19 cellular contexts compared by ENCODE assay signal in the genomic region with DNA sequence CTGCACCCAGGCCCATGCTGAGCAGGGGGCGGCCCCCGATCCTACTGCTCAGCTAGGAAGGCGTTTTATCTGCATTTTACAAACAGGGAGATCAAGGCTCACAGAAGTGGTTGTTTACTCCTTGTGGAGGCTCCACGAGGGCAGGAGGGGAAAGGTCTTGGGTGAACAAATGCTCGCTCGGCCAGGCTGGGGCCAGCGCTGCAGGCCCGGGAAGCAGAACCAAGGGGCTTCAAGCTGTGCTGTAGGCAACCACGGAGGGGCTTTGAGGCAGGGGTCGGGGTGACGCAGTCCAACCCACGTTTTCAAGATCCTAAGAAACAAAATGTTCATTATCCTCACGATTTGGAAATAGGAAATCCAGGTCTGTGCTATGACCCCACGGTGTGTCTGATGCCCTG.
"Had no signal": no experiment of that assay in that cellular context is flagged by ENCODE, and none has a peak within 500 bp of the region (broad histone marks: within the 10 kb centered on the region; RNA-seq: fewer than 3 reads in every experiment).

No MANE protein-coding gene starts in this region.

- DNase-seq: activated CD4-positive, alpha-beta T cell treated with anti-CD3 and anti-CD28 coated beads for 36 hours; activated CD8-positive, alpha-beta memory T cell treated with anti-CD3 and anti-CD28 coated beads, Interleukin-2, amount 50 U/mL, for 4 hours; activated CD8-positive, alpha-beta T cell treated with anti-CD3 and anti-CD28 coated beads, Interleukin-2, amount 10 ng/mL, durations not matched to agents 7 days and 5 days; activated naive CD4-positive, alpha-beta T cell treated with Interleukin-2 at 50 U/mL for 16 hours; left ventricle myocardium inferior; mesendoderm; natural killer cell; stimulated activated CD4-positive, alpha-beta T cell treated with anti-CD3 and anti-CD28 coated beads, Interleukin-12 subunit alpha, Interleukin-12 subunit beta, amount 100 ng/mL, for 4 hours; T-helper 9 cell; thyroid gland had no signal

- H3K27ac Mint-ChIP-seq: activated CD4-positive, alpha-beta T cell treated with anti-CD3 and anti-CD28 coated beads for 36 hours; activated CD8-positive, alpha-beta T cell treated with anti-CD3 and anti-CD28 coated beads, Interleukin-2, amount 10 ng/mL, durations not matched to agents 7 days and 5 days; activated T-helper 17 cell treated with anti-CD3 and anti-CD28 coated beads, Interleukin-2, amount 50 U/mL, for 72 hours; natural killer cell; stimulated activated effector memory CD8-positive, alpha-beta T cell treated with anti-CD3 and anti-CD28 coated beads, Interleukin-12 subunit alpha, Interleukin-12 subunit beta, amount 100 ng/mL, for 72 hours had no signal

- H3K4me3 ChIP-seq: dorsolateral prefrontal cortex, left ventricle myocardium inferior, psoas muscle, SK-N-MC, thyroid gland had no signal

- H3K4me1 Mint-ChIP-seq: activated CD4-positive, alpha-beta T cell treated with anti-CD3 and anti-CD28 coated beads for 36 hours; activated T-helper 17 cell treated with anti-CD3 and anti-CD28 coated beads, Interleukin-2, amount 50 U/mL, for 72 hours; natural killer cell; stimulated activated effector memory CD8-positive, alpha-beta T cell treated with anti-CD3 and anti-CD28 coated beads, Interleukin-12 subunit alpha, Interleukin-12 subunit beta, amount 100 ng/mL, for 72 hours had no signal

- H3K9me3 Mint-ChIP-seq: natural killer cell had no signal

- H3K9me3 ChIP-seq: left ventricle myocardium inferior, psoas muscle, thyroid gland had no signal

- H3K27ac ChIP-seq: dorsolateral prefrontal cortex, left ventricle myocardium inferior, psoas muscle, SK-N-MC, thyroid gland had no signal

- H3K27me3 ChIP-seq: thyroid gland had no signal

- H3K36me3 Mint-ChIP-seq: natural killer cell; stimulated activated effector memory CD8-positive, alpha-beta T cell treated with anti-CD3 and anti-CD28 coated beads, Interleukin-12 subunit alpha, Interleukin-12 subunit beta, amount 100 ng/mL, for 72 hours had no signal

- H3K36me3 ChIP-seq: left ventricle myocardium inferior, thyroid gland had no signal

- H3K4me1 ChIP-seq: left ventricle myocardium inferior, psoas muscle, thyroid gland had no signal

- H3K4me3 Mint-ChIP-seq: activated CD4-positive, alpha-beta T cell treated with anti-CD3 and anti-CD28 coated beads for 36 hours; activated CD8-positive, alpha-beta T cell treated with anti-CD3 and anti-CD28 coated beads, Interleukin-2, amount 10 ng/mL, durations not matched to agents 7 days and 5 days; activated T-helper 17 cell treated with anti-CD3 and anti-CD28 coated beads, Interleukin-2, amount 50 U/mL, for 72 hours; natural killer cell; stimulated activated effector memory CD8-positive, alpha-beta T cell treated with anti-CD3 and anti-CD28 coated beads, Interleukin-12 subunit alpha, Interleukin-12 subunit beta, amount 100 ng/mL, for 72 hours had no signal

- ATAC-seq: activated CD4-positive, alpha-beta T cell treated with anti-CD3 and anti-CD28 coated beads for 36 hours; activated CD8-positive, alpha-beta T cell treated with anti-CD3 and anti-CD28 coated beads, Interleukin-2, amount 10 ng/mL, durations not matched to agents 7 days and 5 days; activated T-helper 17 cell treated with anti-CD3 and anti-CD28 coated beads, Interleukin-2, amount 50 U/mL, for 72 hours; psoas muscle; stimulated activated effector memory CD8-positive, alpha-beta T cell treated with anti-CD3 and anti-CD28 coated beads, Interleukin-12 subunit alpha, Interleukin-12 subunit beta, amount 100 ng/mL, for 72 hours had no signal

- FAIRE-seq: astrocyte, bronchial epithelial cell, endometrium, keratinocyte had no signal
